Comparison of ENCODE assay signal across 1 cellular context in genomic region chr6:85113934-85114582, GRCh38.
TF ChIP-seq lines count a peak whose summit lies in the region.

No MANE protein-coding gene starts in this region.

TF ChIP-seq in SK-N-SH, 30 proteins besides CTCF, POLR2A, EP300 and RAD21 (continued from another document):
- TF ChIP-seq USF2 (IDR thresholded peaks at IDR 0.05; ENCODE audit: borderline replicate concordance, low read depth, low read length), result no peak
- no peak for TF ChIP-seq SIN3A (IDR thresholded peaks at IDR 0.05; ENCODE audit: borderline replicate concordance, low read depth, low read length)
- no peak for TF ChIP-seq POLR2AphosphoS5 (IDR thresholded peaks at IDR 0.05; ENCODE audit: low read depth, low read length)
- TF ChIP-seq, protein P1, sequence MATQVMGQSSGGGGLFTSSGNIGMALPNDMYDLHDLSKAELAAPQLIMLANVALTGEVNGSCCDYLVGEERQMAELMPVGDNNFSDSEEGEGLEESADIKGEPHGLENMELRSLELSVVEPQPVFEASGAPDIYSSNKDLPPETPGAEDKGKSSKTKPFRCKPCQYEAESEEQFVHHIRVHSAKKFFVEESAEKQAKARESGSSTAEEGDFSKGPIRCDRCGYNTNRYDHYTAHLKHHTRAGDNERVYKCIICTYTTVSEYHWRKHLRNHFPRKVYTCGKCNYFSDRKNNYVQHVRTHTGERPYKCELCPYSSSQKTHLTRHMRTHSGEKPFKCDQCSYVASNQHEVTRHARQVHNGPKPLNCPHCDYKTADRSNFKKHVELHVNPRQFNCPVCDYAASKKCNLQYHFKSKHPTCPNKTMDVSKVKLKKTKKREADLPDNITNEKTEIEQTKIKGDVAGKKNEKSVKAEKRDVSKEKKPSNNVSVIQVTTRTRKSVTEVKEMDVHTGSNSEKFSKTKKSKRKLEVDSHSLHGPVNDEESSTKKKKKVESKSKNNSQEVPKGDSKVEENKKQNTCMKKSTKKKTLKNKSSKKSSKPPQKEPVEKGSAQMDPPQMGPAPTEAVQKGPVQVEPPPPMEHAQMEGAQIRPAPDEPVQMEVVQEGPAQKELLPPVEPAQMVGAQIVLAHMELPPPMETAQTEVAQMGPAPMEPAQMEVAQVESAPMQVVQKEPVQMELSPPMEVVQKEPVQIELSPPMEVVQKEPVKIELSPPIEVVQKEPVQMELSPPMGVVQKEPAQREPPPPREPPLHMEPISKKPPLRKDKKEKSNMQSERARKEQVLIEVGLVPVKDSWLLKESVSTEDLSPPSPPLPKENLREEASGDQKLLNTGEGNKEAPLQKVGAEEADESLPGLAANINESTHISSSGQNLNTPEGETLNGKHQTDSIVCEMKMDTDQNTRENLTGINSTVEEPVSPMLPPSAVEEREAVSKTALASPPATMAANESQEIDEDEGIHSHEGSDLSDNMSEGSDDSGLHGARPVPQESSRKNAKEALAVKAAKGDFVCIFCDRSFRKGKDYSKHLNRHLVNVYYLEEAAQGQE (IDR thresholded peaks at IDR 0.05; ENCODE audit: low read depth, low read length), result no peak
